Comparison of ENCODE assay signal across 8 cellular contexts in genomic region chrX:19334945-19335626, GRCh38. TPM values are rescaled to one million over a fixed set of nuclear protein-coding genes. Genes with fewer than 3 reads are reported as not detected.
DNase-seq lines count a peak whose midpoint lies in the region; ATAC-seq and TF ChIP-seq lines count a peak whose summit lies in the region.

No MANE protein-coding gene starts in this region.

- H4K20me1 ChIP-seq in SU-DHL-6 (ENCODE audit: low read depth, low read length), result no peaks in the 10 kb centered on the region

- no peaks in the 10 kb centered on the region for H3K79me2 ChIP-seq in SU-DHL-6 (ENCODE audit: insufficient read depth, low read length)

- H2AFZ ChIP-seq in SU-DHL-6 (ENCODE audit: low read depth, low read length, severe bottlenecking), result no peak overlapping the region

- no peaks in the 10 kb centered on the region for H3K36me3 Mint-ChIP-seq in stimulated activated memory B cell treated with anti-CD40 and anti-IgM and Interleukin-4, amounts not matched to agents 10 μg/mL and 1 μg/mL and 100 μg/mL, for 72 hours

- H3K27ac ChIP-seq in HL-60 (replicated peaks) (no peak overlapping the region), SU-DHL-6 (ENCODE audit: low read depth, low read length) (no peak overlapping the region), gastrocnemius medialis (no peak overlapping the region)

- H3K9me3 Mint-ChIP-seq in stimulated activated memory B cell treated with anti-CD40 and anti-IgM and Interleukin-4, amounts not matched to agents 10 μg/mL and 1 μg/mL and 100 μg/mL, for 72 hours, result no peaks in the 10 kb centered on the region

- TF ChIP-seq POLR2A in gastrocnemius medialis (IDR thresholded peaks at IDR 0.05), result no peak

- TF ChIP-seq CTCF in HL-60 (IDR thresholded peaks at IDR 0.05; ENCODE audit: insufficient read depth, low read length), result peak; percentile 55
- peak; percentile 85 for TF ChIP-seq CTCF in SU-DHL-6 (IDR thresholded peaks at IDR 0.05; ENCODE audit: insufficient read depth, low read length, poor library complexity, severe bottlenecking)
- TF ChIP-seq CTCF in kidney epithelial cell (IDR thresholded peaks at IDR 0.05; ENCODE audit: insufficient read depth, low read length, poor library complexity, severe bottlenecking), result peak; percentile 34
- peak in 1 of 5 experiments; percentile 15 for TF ChIP-seq CTCF in gastrocnemius medialis (IDR thresholded peaks at IDR 0.05 in 4 of 5, conservative IDR thresholded peaks at IDR 0.05 in 1 of 5)

- H3K9me3 ChIP-seq in SU-DHL-6 (ENCODE audit: insufficient read depth, low read length), result no peaks in the 10 kb centered on the region
- H3K9me3 ChIP-seq in gastrocnemius medialis, result no peaks in the 10 kb centered on the region

- H3K4me1 ChIP-seq in gastrocnemius medialis, result peaks cover 0 to 5% of the 10 kb centered on the region in 2 donors

- H3K27me3 ChIP-seq in HL-60 (ENCODE audit: insufficient read depth, poor library complexity, severe bottlenecking) (no peaks in the 10 kb centered on the region), SU-DHL-6 (ENCODE audit: low read length) (no peaks in the 10 kb centered on the region), kidney epithelial cell (ENCODE audit: control insufficient read depth, insufficient read depth, low read length) (no peaks in the 10 kb centered on the region), gastrocnemius medialis (no peaks in the 10 kb centered on the region)

- peak; percentile 2 for DNase-seq in Daoy (ENCODE audit: low read depth)
- DNase-seq in HL-60 (ENCODE audit: low read depth in 1 of 2, low spot score in 1 of 2), result peak in 1 of 2 experiments; percentile 64
- no peak for DNase-seq in kidney epithelial cell (ENCODE audit: low read depth)
- DNase-seq in gastrocnemius medialis, result no peak
- DNase-seq in GM19240 (ENCODE audit: insufficient read length, low spot score), result no peak

- H3K4me3 Mint-ChIP-seq in stimulated activated memory B cell treated with anti-CD40 and anti-IgM and Interleukin-4, amounts not matched to agents 10 μg/mL and 1 μg/mL and 100 μg/mL, for 72 hours, result no peak overlapping the region

- H3K9ac ChIP-seq in SU-DHL-6 (ENCODE audit: low read length), result no peak overlapping the region

- no peaks in the 10 kb centered on the region for H3K4me1 Mint-ChIP-seq in stimulated activated memory B cell treated with anti-CD40 and anti-IgM and Interleukin-4, amounts not matched to agents 10 μg/mL and 1 μg/mL and 100 μg/mL, for 72 hours

- H3K4me2 ChIP-seq in SU-DHL-6 (ENCODE audit: low read depth, low read length, poor library complexity, severe bottlenecking), result no peak overlapping the region

- H3K4me3 ChIP-seq in HL-60 (replicated peaks; ENCODE audit: insufficient read depth, low read length) (no peak overlapping the region), SU-DHL-6 (ENCODE audit: insufficient read depth, low read length, poor library complexity, severe bottlenecking) (no peak overlapping the region), kidney epithelial cell (ENCODE audit: low read depth, low read length) (no peak overlapping the region), gastrocnemius medialis (no peak overlapping the region)

- intact Hi-C loops in gastrocnemius medialis (cut with DNase I; ENCODE audit: low total_unique reads), result loop anchor here (5.0 kb wide), 1 partner anchor 943 kb away; no protein-coding TSS in a partner anchor

- no peaks in the 10 kb centered on the region for H3K36me3 ChIP-seq in SU-DHL-6 (ENCODE audit: low read length)
- H3K36me3 ChIP-seq in kidney epithelial cell (ENCODE audit: control insufficient read depth, insufficient read depth, low read length), result no peaks in the 10 kb centered on the region
- H3K36me3 ChIP-seq in gastrocnemius medialis, result no peaks in the 10 kb centered on the region

- no peak overlapping the region for H3K27ac Mint-ChIP-seq in stimulated activated memory B cell treated with anti-CD40 and anti-IgM and Interleukin-4, amounts not matched to agents 10 μg/mL and 1 μg/mL and 100 μg/mL, for 72 hours

- H3K27me3 Mint-ChIP-seq in stimulated activated memory B cell treated with anti-CD40 and anti-IgM and Interleukin-4, amounts not matched to agents 10 μg/mL and 1 μg/mL and 100 μg/mL, for 72 hours, result no peaks in the 10 kb centered on the region

- H3K9me2 ChIP-seq in SU-DHL-6 (replicated peaks; ENCODE audit: insufficient read depth, low read length), result no peaks in the 10 kb centered on the region

- ATAC-seq in stimulated activated memory B cell treated with anti-CD40 and anti-IgM and Interleukin-4, amounts not matched to agents 10 μg/mL and 1 μg/mL and 100 μg/mL, for 72 hours, result no peak
- ATAC-seq in gastrocnemius medialis (no peak), GM18870 (IDR thresholded peaks at IDR 0.05; ENCODE audit: unreplicated experiment) (no peak)

- no peaks in the 10 kb centered on the region for H3F3A ChIP-seq in SU-DHL-6 (ENCODE audit: insufficient read depth)

- in situ Hi-C loops in gastrocnemius medialis (cut with MboI; ENCODE audit: low sequenced_read_pairs in 4 of 4), result loop anchor here (10.0 to 25.0 kb wide), 6 partner anchors 348 to 950 kb away; partner anchors contain the start of gene PHKA2 (in 2 of the 4)

RNA-seq across cellular contexts. Expression of gene PDHA1, which starts 8.6 kb away (rescaled TPM):
- 135 and 204 TPM in 2 replicates for total RNA-seq in Daoy (2014; rRNA removed; shearing (Covaris generic))
- 40.6 and 74.7 TPM in 2 replicates for total RNA-seq in kidney epithelial cell
- 100 to 1,000 TPM; 143 to 238 (median 203) TPM for total RNA-seq in gastrocnemius medialis
